In the genomic region with DNA sequence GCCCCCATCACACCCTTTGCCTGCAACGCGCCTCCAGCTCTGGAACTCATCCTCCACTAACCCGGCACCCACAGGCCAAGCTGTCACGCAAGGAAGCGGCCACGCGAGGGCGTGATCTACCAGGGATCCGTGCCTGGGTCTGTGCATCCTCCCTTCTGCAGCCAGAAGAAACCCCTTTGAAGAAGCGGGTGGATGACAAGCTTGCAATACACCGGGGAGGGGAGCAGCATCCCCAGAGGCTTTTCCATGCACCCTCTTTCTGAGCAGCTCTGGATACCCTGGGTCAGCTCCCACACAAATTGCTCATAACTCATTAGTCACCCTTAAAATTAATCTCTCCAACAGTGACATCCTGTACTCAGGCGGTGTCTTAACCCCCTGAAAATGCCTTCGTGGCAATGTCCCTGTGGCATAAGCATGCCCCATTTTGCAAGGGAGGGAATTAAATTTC, we compare ENCODE assay signal across 8 cellular contexts. TPM values are rescaled to one million over a fixed set of nuclear protein-coding genes. Genes with fewer than 3 reads are reported as not detected.
DNase-seq lines count a peak whose midpoint lies in the region; ATAC-seq and TF ChIP-seq lines count a peak whose summit lies in the region.

No MANE protein-coding gene starts in this region.

- H3K27ac ChIP-seq in HL-60 (replicated peaks) (no peak overlapping the region), SJSA1 (no peak overlapping the region)

- H3K4me1 ChIP-seq in SJSA1 (replicated peaks): no peaks in the 10 kb centered on the region

- H3K9me3 ChIP-seq in SJSA1 (replicated peaks): no peaks in the 10 kb centered on the region

- DNase-seq in DMS 273 treated with DMSO at 0.1 percent for 48 hours (lab: John Stamatoyannopoulos, UW) (peak; percentile 40), HL-60 (ENCODE audit: low read depth in 1 of 2, low spot score in 1 of 2) (peak in 1 of 2 experiments; percentile 49), SJSA1 (ENCODE audit: low read depth in 1 of 2, low spot score in 2 of 2) (peak; percentile 53 to 74), germinal center (ENCODE audit: low spot score) (peak; percentile 49), posterior cingulate gyrus (peak; percentile 78 to 98 (median 90)), ureter (ENCODE audit: low spot score) (peak; percentile 83)
- peak; percentile 70 for DNase-seq in activated effector memory CD4-positive, alpha-beta T cell treated with Interleukin-2 at 50 U/mL for 16 hours

- peak; percentile 48 for TF ChIP-seq CTCF in HL-60 (IDR thresholded peaks at IDR 0.05; ENCODE audit: insufficient read depth, low read length)

- no peak for ATAC-seq in GM21825 (IDR thresholded peaks at IDR 0.05; ENCODE audit: unreplicated experiment)

- intact Hi-C loops in posterior cingulate gyrus (cut with DNase I): loop anchor here (10.0 kb wide), 1 partner anchor 214 kb away; a partner anchor contains a TSS

- H3K27me3 ChIP-seq in HL-60 (ENCODE audit: insufficient read depth, poor library complexity, severe bottlenecking) (no peaks in the 10 kb centered on the region), SJSA1 (replicated peaks) (no peaks in the 10 kb centered on the region)

- no peaks in the 10 kb centered on the region for H3K36me3 ChIP-seq in SJSA1

- H3K4me3 ChIP-seq in HL-60 (replicated peaks; ENCODE audit: insufficient read depth, low read length) (no peak overlapping the region), SJSA1 (no peak overlapping the region)

RNA-seq across cellular contexts. Expression of a gene that starts 47.6 kb away (rescaled TPM):
- 30.2 and 33.9 TPM in 2 replicates for total RNA-seq in SJSA1 (2014; rRNA removed; shearing (Covaris generic))
- total RNA-seq in ureter: 23.7 TPM
